ENCODE assay signal across 15 cellular contexts in genomic region chr4:133866328-133866699, GRCh38.
A peak's percentile ranks its signal among the peaks of the same experiment; 100 is the strongest.
DNase-seq lines count a peak whose midpoint lies in the region; TF ChIP-seq lines count a peak whose summit lies in the region.
"Had no signal": no experiment of that assay in that cellular context is flagged by ENCODE, and none has a peak within 500 bp of the region (broad histone marks: within the 10 kb centered on the region; RNA-seq: fewer than 3 reads in every experiment).

No MANE protein-coding gene starts in this region.

- H4K20me1 ChIP-seq in hepatocyte (ENCODE audit: insufficient read depth, poor library complexity, severe bottlenecking) = no peaks in the 10 kb centered on the region

- H3K27me3 Mint-ChIP-seq in endothelial cell (ENCODE audit: unreplicated experiment) = no peaks in the 10 kb centered on the region

- H3K36me3 Mint-ChIP-seq in endothelial cell (ENCODE audit: low read depth, unreplicated experiment) = no peaks in the 10 kb centered on the region

- no peaks in the 10 kb centered on the region for H3K9me3 ChIP-seq in hepatocyte (ENCODE audit: low read depth)
- H3K9me3 ChIP-seq: ascending aorta had no signal

- TF ChIP-seq CTCF in hepatocyte (IDR thresholded peaks at IDR 0.05; ENCODE audit: poor library complexity) = no peak
- no peak for TF ChIP-seq CTCF in endothelial cell (IDR thresholded peaks at IDR 0.05; ENCODE audit: unreplicated experiment)

- H3K9me3 Mint-ChIP-seq in endothelial cell (ENCODE audit: unreplicated experiment) = no peaks in the 10 kb centered on the region

- peaks cover 5% of the 10 kb centered on the region for H3K4me1 ChIP-seq in hepatocyte (ENCODE audit: insufficient read depth)
- H3K4me1 ChIP-seq: ascending aorta, stomach had no signal

- no peaks in the 10 kb centered on the region for H3K79me2 ChIP-seq in hepatocyte

- CTCF ChIA-PET in HEK293T (lab: Yijun Ruan, JAX) = no interaction called here

- no peaks in the 10 kb centered on the region for H3K36me3 ChIP-seq in hepatocyte (replicated peaks; ENCODE audit: insufficient read depth, low read depth)
- H3K36me3 ChIP-seq: ascending aorta, stomach had no signal

- H2AFZ ChIP-seq in hepatocyte = no peak overlapping the region

- WGBS in hepatocyte (ENCODE audit: low lambda C conversion rate, missing lambda C conversion rate) = 72% methylated on average over 2 of the region's 2 CpGs

- POLR2A ChIA-PET in HEK293T (lab: Yijun Ruan, JAX) = no interaction called here

- DNase-seq in ACHN (peak; percentile 68), LHCN-M2 (ENCODE audit: low read depth) (peak; percentile 66), T1000 (lab: John Stamatoyannopoulos, UW) (peak; percentile 11), hepatocyte (ENCODE audit: low spot score) (no peak), cerebellar cortex (ENCODE audit: low spot score) (no peak), endothelial cell (ENCODE audit: low spot score) (no peak), GM19240 (ENCODE audit: insufficient read length, low spot score) (no peak), HEK293T (ENCODE audit: extremely low spot score) (no peak)
- DNase-seq: activated effector memory CD4-positive, alpha-beta T cell treated with Interleukin-2 at 50 U/mL for 16 hours; NCI-H1930; NK-92 treated with Interleukin-12 subunit alpha and Interleukin-12 subunit beta, amount 100 ng/mL, for 24 hours; stimulated activated CD4-positive, alpha-beta T cell treated with anti-CD3 and anti-CD28 coated beads, Interleukin-12 subunit alpha, Interleukin-12 subunit beta, amount 100 ng/mL, for 4 hours; stomach had no signal

- peak overlapping the region; percentile 53 for H3K27ac ChIP-seq in hepatocyte
- H3K27ac ChIP-seq: ascending aorta, stomach had no signal

- H3K4me3 Mint-ChIP-seq in endothelial cell (ENCODE audit: unreplicated experiment) = no peak overlapping the region

- no peak overlapping the region for H3K4me2 ChIP-seq in hepatocyte

- no peak overlapping the region for H3K27ac Mint-ChIP-seq in endothelial cell (ENCODE audit: unreplicated experiment)

- no peaks in the 10 kb centered on the region for H3K4me1 Mint-ChIP-seq in endothelial cell (ENCODE audit: unreplicated experiment)

- H3K27me3 ChIP-seq in hepatocyte = no peaks in the 10 kb centered on the region
- H3K27me3 ChIP-seq: ascending aorta, stomach had no signal

- no peaks in the 10 kb centered on the region for H3K9me2 ChIP-seq in hepatocyte (replicated peaks; ENCODE audit: insufficient read depth)

- no peak overlapping the region for H3K4me3 ChIP-seq in hepatocyte
- H3K4me3 ChIP-seq: ascending aorta, K562, stomach had no signal

- in situ Hi-C loops in ACHN (cut with HindIII; ENCODE audit: low pct_ligation_motif_present, low pct_unique_long_range_greater_than_20kb, low sequenced_read_pairs) = no loop called here

TF ChIP-seq in HEK293T, 16 proteins besides CTCF, POLR2A, EP300 and RAD21:
- TF ChIP-seq FOXA1 (IDR thresholded peaks at IDR 0.05) = no peak
- TF ChIP-seq FOXM1 (IDR thresholded peaks at IDR 0.05; ENCODE audit: borderline replicate concordance) = no peak
- TF ChIP-seq NFRKB (IDR thresholded peaks at IDR 0.05) = no peak
- no peak for TF ChIP-seq SUZ12 (IDR thresholded peaks at IDR 0.05)
- no peak for TF ChIP-seq LEF1 (IDR thresholded peaks at IDR 0.05; ENCODE audit: borderline replicate concordance)
- TF ChIP-seq TARDBP (IDR thresholded peaks at IDR 0.05) = no peak
- no peak for TF ChIP-seq ZNF384 (IDR thresholded peaks at IDR 0.05)
- no peak for TF ChIP-seq BHLHE40 (IDR thresholded peaks at IDR 0.05; ENCODE audit: borderline replicate concordance)
- TF ChIP-seq L3MBTL2 (conservative IDR thresholded peaks at IDR 0.05) = no peak
- TF ChIP-seq ELF4 (IDR thresholded peaks at IDR 0.05) = no peak
- no peak for TF ChIP-seq ARNT (IDR thresholded peaks at IDR 0.05)
- no peak for TF ChIP-seq HDGF (IDR thresholded peaks at IDR 0.05; ENCODE audit: borderline replicate concordance)
- TF ChIP-seq PKNOX1 (IDR thresholded peaks at IDR 0.05) = no peak
- TF ChIP-seq SP1 (IDR thresholded peaks at IDR 0.05) = no peak
- no peak for TF ChIP-seq CTBP1 (IDR thresholded peaks at IDR 0.05; ENCODE audit: borderline replicate concordance)
- TF ChIP-seq FOXK2 (IDR thresholded peaks at IDR 0.05) = no peak

Comparison
In these comparisons a context has a peak if more than half of its experiments do, and no peak if none do; other contexts are left out.
1. DNase-seq: peak in ACHN (single experiment), LHCN-M2 (single experiment) and T1000 (single experiment); none in hepatocyte (single experiment), cerebellar cortex (single experiment), endothelial cell (single experiment), GM19240 (single experiment) and HEK293T (single experiment).